In the genomic region with DNA sequence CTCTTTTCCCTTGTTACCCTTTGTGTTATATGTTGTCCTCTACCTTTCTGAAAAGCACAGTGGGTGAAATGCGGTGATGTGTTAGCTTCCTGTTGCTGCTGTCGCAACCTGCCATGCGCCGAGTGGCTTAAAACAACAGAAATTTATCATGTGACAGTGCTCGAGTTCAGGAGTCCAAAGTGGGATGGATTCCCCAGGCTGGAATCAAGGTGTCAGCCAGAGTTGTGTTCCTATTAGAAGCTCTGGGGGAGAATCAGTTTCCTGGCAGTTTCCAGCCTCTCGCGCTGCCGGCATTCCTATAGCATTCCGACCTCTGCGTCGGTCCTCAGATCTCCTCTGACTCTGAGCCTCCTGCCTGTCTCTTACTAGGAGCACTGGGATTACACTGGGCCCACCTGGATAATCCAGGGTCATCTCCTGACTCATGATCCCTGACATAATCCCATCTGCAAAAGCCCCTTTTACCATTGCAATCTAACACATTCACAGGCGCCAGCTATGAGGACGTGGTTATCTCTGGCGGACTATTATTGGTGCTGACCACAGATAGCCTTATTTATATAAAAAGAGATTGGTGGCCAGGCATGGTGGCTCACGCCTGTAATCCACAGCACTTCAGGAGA, we compare ENCODE assay signal across 1 cellular context.
TF ChIP-seq lines count a peak whose summit lies in the region.

No MANE protein-coding gene starts in this region.

TF ChIP-seq in HepG2, 621 proteins besides CTCF, POLR2A, EP300 and RAD21 (continued from another document and continues in another):
- TF ChIP-seq, protein P1, sequence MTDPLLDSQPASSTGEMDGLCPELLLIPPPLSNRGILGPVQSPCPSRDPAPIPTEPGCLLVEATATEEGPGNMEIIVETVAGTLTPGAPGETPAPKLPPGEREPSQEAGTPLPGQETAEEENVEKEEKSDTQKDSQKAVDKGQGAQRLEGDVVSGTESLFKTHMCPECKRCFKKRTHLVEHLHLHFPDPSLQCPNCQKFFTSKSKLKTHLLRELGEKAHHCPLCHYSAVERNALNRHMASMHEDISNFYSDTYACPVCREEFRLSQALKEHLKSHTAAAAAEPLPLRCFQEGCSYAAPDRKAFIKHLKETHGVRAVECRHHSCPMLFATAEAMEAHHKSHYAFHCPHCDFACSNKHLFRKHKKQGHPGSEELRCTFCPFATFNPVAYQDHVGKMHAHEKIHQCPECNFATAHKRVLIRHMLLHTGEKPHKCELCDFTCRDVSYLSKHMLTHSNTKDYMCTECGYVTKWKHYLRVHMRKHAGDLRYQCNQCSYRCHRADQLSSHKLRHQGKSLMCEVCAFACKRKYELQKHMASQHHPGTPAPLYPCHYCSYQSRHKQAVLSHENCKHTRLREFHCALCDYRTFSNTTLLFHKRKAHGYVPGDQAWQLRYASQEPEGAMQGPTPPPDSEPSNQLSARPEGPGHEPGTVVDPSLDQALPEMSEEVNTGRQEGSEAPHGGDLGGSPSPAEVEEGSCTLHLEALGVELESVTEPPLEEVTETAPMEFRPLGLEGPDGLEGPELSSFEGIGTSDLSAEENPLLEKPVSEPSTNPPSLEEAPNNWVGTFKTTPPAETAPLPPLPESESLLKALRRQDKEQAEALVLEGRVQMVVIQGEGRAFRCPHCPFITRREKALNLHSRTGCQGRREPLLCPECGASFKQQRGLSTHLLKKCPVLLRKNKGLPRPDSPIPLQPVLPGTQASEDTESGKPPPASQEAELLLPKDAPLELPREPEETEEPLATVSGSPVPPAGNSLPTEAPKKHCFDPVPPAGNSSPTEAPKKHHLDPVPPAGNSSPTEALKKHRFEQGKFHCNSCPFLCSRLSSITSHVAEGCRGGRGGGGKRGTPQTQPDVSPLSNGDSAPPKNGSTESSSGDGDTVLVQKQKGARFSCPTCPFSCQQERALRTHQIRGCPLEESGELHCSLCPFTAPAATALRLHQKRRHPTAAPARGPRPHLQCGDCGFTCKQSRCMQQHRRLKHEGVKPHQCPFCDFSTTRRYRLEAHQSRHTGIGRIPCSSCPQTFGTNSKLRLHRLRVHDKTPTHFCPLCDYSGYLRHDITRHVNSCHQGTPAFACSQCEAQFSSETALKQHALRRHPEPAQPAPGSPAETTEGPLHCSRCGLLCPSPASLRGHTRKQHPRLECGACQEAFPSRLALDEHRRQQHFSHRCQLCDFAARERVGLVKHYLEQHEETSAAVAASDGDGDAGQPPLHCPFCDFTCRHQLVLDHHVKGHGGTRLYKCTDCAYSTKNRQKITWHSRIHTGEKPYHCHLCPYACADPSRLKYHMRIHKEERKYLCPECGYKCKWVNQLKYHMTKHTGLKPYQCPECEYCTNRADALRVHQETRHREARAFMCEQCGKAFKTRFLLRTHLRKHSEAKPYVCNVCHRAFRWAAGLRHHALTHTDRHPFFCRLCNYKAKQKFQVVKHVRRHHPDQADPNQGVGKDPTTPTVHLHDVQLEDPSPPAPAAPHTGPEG (CRISPR knock-in tag; IDR thresholded peaks at IDR 0.05) = no peak
- TF ChIP-seq, protein P2, sequence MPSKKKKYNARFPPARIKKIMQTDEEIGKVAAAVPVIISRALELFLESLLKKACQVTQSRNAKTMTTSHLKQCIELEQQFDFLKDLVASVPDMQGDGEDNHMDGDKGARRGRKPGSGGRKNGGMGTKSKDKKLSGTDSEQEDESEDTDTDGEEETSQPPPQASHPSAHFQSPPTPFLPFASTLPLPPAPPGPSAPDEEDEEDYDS (CRISPR knock-in tag; IDR thresholded peaks at IDR 0.05) = peak; percentile 92
- TF ChIP-seq FOXO1 (CRISPR knock-in tag; IDR thresholded peaks at IDR 0.05) (peak; percentile 72; the same call in 1 of the 2 replicates), ZBTB21 (CRISPR knock-in tag; IDR thresholded peaks at IDR 0.05) (no peak), TGIF2 (CRISPR knock-in tag; IDR thresholded peaks at IDR 0.05) (peak; percentile 94), ZNF724P (CRISPR knock-in tag; IDR thresholded peaks at IDR 0.05; ENCODE audit: borderline replicate concordance) (no peak), ZNF10 (CRISPR knock-in tag; IDR thresholded peaks at IDR 0.05; ENCODE audit: borderline replicate concordance, low read depth) (no peak), MBNL3 (CRISPR knock-in tag; conservative IDR thresholded peaks at IDR 0.05) (no peak), WIZ (CRISPR knock-in tag; IDR thresholded peaks at IDR 0.05) (0 out of 2 replicates have a peak, but pooled peaks have one; percentile 24), RBFOX2 (IDR thresholded peaks at IDR 0.05; ENCODE audit: low read depth, low read length) (no peak), ZNF460 (CRISPR knock-in tag; IDR thresholded peaks at IDR 0.05; ENCODE audit: borderline replicate concordance) (no peak), ZNF350 (CRISPR knock-in tag; IDR thresholded peaks at IDR 0.05; ENCODE audit: borderline replicate concordance, low read depth) (peak; percentile 73; the same call in 1 of the 2 replicates), RXRA (CRISPR knock-in tag; IDR thresholded peaks at IDR 0.05) (no peak), JUNB (CRISPR knock-in tag; IDR thresholded peaks at IDR 0.05; ENCODE audit: borderline replicate concordance) (no peak), RNF2 (conservative IDR thresholded peaks at IDR 0.05; ENCODE audit: low read depth) (no peak), TAF15 (IDR thresholded peaks at IDR 0.05; ENCODE audit: low read depth, low read length, poor library complexity, severe bottlenecking) (no peak), ZNF558 (CRISPR knock-in tag; IDR thresholded peaks at IDR 0.05; ENCODE audit: borderline replicate concordance) (no peak), ZNF136 (CRISPR knock-in tag; IDR thresholded peaks at IDR 0.05; ENCODE audit: low read depth) (0 out of 2 replicates have a peak, but pooled peaks have one; percentile 26), PHF20 (CRISPR knock-in tag; IDR thresholded peaks at IDR 0.05) (peak; percentile 72), IRX3 (CRISPR knock-in tag; IDR thresholded peaks at IDR 0.05; ENCODE audit: borderline replicate concordance, low read depth) (no peak), SP4 (CRISPR knock-in tag; IDR thresholded peaks at IDR 0.05) (no peak), ZSCAN29 (CRISPR knock-in tag; conservative IDR thresholded peaks at IDR 0.05) (no peak), GTF2F1 (IDR thresholded peaks at IDR 0.05; ENCODE audit: low read length) (no peak), ONECUT2 (CRISPR knock-in tag; IDR thresholded peaks at IDR 0.05) (no peak), NR2C2 (CRISPR knock-in tag; IDR thresholded peaks at IDR 0.05; ENCODE audit: borderline replicate concordance) (peak; percentile 51; the same call in 1 of the 2 replicates), ZNF7 (CRISPR knock-in tag; IDR thresholded peaks at IDR 0.05) (no peak), SALL1 (CRISPR knock-in tag; IDR thresholded peaks at IDR 0.05) (peak; percentile 91), ATF7 (IDR thresholded peaks at IDR 0.05) (no peak), ATF7 (CRISPR knock-in tag; IDR thresholded peaks at IDR 0.05) (no peak), BHLHE40 (IDR thresholded peaks at IDR 0.05; ENCODE audit: low read length) (peak; percentile 56), NR3C1 (CRISPR knock-in tag; IDR thresholded peaks at IDR 0.05) (no peak), ZFP1 (CRISPR knock-in tag; IDR thresholded peaks at IDR 0.05) (peak; percentile 80), SMARCE1 (IDR thresholded peaks at IDR 0.05; ENCODE audit: borderline replicate concordance) (no peak)
- TF ChIP-seq, protein P3, sequence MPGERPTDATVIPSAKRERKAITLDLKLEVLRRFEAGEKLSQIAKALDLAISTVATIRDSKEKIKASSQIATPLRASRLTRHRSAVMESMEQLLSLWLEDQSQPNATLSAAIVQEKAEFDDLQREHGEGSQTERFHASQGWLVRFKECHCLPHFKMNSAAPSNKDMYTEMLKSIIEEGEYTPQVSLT (CRISPR knock-in tag; IDR thresholded peaks at IDR 0.05; ENCODE audit: borderline replicate concordance, low read depth) = no peak
- TF ChIP-seq, protein P4, sequence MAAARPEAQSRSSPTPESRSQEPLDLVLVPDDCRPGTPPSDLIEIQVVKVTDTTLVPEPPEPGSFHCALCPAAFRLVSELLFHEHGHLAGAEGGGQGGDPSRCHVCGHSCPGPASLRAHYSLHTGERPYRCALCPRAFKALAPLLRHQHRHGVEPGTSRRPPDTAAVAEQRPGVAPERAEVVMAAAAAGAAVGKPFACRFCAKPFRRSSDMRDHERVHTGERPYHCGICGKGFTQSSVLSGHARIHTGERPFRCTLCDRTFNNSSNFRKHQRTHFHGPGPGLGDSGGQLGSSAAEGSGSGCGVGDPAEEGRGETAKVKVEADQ (CRISPR knock-in tag; IDR thresholded peaks at IDR 0.05; ENCODE audit: borderline replicate concordance) = no peak
- TF ChIP-seq, protein P5, sequence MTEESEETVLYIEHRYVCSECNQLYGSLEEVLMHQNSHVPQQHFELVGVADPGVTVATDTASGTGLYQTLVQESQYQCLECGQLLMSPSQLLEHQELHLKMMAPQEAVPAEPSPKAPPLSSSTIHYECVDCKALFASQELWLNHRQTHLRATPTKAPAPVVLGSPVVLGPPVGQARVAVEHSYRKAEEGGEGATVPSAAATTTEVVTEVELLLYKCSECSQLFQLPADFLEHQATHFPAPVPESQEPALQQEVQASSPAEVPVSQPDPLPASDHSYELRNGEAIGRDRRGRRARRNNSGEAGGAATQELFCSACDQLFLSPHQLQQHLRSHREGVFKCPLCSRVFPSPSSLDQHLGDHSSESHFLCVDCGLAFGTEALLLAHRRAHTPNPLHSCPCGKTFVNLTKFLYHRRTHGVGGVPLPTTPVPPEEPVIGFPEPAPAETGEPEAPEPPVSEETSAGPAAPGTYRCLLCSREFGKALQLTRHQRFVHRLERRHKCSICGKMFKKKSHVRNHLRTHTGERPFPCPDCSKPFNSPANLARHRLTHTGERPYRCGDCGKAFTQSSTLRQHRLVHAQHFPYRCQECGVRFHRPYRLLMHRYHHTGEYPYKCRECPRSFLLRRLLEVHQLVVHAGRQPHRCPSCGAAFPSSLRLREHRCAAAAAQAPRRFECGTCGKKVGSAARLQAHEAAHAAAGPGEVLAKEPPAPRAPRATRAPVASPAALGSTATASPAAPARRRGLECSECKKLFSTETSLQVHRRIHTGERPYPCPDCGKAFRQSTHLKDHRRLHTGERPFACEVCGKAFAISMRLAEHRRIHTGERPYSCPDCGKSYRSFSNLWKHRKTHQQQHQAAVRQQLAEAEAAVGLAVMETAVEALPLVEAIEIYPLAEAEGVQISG (CRISPR knock-in tag; IDR thresholded peaks at IDR 0.05) = peak; percentile 80
- TF ChIP-seq, protein P6, sequence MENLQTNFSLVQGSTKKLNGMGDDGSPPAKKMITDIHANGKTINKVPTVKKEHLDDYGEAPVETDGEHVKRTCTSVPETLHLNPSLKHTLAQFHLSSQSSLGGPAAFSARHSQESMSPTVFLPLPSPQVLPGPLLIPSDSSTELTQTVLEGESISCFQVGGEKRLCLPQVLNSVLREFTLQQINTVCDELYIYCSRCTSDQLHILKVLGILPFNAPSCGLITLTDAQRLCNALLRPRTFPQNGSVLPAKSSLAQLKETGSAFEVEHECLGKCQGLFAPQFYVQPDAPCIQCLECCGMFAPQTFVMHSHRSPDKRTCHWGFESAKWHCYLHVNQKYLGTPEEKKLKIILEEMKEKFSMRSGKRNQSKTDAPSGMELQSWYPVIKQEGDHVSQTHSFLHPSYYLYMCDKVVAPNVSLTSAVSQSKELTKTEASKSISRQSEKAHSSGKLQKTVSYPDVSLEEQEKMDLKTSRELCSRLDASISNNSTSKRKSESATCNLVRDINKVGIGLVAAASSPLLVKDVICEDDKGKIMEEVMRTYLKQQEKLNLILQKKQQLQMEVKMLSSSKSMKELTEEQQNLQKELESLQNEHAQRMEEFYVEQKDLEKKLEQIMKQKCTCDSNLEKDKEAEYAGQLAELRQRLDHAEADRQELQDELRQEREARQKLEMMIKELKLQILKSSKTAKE (CRISPR knock-in tag; IDR thresholded peaks at IDR 0.05; ENCODE audit: borderline replicate concordance) = no peak
- TF ChIP-seq, protein P7, sequence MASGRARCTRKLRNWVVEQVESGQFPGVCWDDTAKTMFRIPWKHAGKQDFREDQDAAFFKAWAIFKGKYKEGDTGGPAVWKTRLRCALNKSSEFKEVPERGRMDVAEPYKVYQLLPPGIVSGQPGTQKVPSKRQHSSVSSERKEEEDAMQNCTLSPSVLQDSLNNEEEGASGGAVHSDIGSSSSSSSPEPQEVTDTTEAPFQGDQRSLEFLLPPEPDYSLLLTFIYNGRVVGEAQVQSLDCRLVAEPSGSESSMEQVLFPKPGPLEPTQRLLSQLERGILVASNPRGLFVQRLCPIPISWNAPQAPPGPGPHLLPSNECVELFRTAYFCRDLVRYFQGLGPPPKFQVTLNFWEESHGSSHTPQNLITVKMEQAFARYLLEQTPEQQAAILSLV (CRISPR knock-in tag; IDR thresholded peaks at IDR 0.05; ENCODE audit: borderline replicate concordance) = no peak; the same call in 1 of the 2 replicates
- TF ChIP-seq, protein P8, sequence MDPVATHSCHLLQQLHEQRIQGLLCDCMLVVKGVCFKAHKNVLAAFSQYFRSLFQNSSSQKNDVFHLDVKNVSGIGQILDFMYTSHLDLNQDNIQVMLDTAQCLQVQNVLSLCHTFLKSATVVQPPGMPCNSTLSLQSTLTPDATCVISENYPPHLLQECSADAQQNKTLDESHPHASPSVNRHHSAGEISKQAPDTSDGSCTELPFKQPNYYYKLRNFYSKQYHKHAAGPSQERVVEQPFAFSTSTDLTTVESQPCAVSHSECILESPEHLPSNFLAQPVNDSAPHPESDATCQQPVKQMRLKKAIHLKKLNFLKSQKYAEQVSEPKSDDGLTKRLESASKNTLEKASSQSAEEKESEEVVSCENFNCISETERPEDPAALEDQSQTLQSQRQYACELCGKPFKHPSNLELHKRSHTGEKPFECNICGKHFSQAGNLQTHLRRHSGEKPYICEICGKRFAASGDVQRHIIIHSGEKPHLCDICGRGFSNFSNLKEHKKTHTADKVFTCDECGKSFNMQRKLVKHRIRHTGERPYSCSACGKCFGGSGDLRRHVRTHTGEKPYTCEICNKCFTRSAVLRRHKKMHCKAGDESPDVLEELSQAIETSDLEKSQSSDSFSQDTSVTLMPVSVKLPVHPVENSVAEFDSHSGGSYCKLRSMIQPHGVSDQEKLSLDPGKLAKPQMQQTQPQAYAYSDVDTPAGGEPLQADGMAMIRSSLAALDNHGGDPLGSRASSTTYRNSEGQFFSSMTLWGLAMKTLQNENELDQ (CRISPR knock-in tag; IDR thresholded peaks at IDR 0.05; ENCODE audit: borderline replicate concordance) = no peak
- TF ChIP-seq, protein P9, sequence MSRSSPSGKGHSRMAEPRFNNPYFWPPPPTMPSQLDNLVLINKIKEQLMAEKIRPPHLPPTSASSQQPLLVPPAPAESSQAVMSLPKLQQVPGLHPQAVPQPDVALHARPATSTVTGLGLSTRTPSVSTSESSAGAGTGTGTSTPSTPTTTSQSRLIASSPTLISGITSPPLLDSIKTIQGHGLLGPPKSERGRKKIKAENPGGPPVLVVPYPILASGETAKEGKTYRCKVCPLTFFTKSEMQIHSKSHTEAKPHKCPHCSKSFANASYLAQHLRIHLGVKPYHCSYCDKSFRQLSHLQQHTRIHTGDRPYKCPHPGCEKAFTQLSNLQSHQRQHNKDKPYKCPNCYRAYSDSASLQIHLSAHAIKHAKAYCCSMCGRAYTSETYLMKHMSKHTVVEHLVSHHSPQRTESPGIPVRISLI (CRISPR knock-in tag; IDR thresholded peaks at IDR 0.05; ENCODE audit: borderline replicate concordance) = no peak
